In the genomic region with DNA sequence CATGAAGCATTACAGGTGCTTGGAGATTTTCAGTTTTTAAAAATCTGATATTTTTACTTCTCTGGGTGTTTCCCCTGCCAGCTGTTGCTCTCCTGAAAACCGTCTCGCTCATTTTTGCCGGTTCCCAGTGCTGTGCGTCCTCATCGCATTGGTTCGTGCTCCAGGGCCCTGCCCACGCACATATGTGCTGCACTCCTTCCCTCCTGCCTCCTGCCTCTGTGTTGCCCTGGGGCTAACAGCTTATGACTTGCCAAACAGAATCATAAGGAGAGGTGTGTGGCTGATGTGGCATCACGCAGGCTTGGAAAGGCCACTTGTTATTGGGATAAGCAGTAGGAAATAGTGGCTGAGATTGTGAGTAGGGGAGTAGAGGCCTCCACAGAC, we compare ENCODE assay signal across 9 cellular contexts. TPM values are rescaled to one million over a fixed set of nuclear protein-coding genes. Genes with fewer than 3 reads are reported as not detected.
DNase-seq lines count a peak whose midpoint lies in the region; ATAC-seq, FAIRE-seq and TF ChIP-seq lines count a peak whose summit lies in the region.
"Had no signal": no experiment of that assay in that cellular context is flagged by ENCODE, and none has a peak within 500 bp of the region (broad histone marks: within the 10 kb centered on the region; RNA-seq: fewer than 3 reads in every experiment).

No MANE protein-coding gene starts in this region.

- no peak for TF ChIP-seq POLR2A in HepG2 (IDR thresholded peaks at IDR 0.05; ENCODE audit: insufficient read depth in 1 of 2, low read depth in 2 of 2, low read length in 2 of 2)
- no peak for TF ChIP-seq POLR2A in right lobe of liver (IDR thresholded peaks at IDR 0.05)

- in situ Hi-C loops in HepG2 (cut with HindIII; ENCODE audit: extremely low pct_ligation_motif_present, low pct_unique_long_range_greater_than_20kb), result no loop called here
- in situ Hi-C loops in GM13977 (cut with MboI; ENCODE audit: low pct_unique_long_range_greater_than_20kb, low sequenced_read_pairs, unreplicated experiment), result no loop called here

- H2AFZ ChIP-seq in HepG2 (ENCODE audit: low read length), result no peak overlapping the region

- TF ChIP-seq CTCF in HepG2 (CRISPR knock-in tag; IDR thresholded peaks at IDR 0.05) (no peak), right lobe of liver (IDR thresholded peaks at IDR 0.05) (no peak), GM13977 (IDR thresholded peaks at IDR 0.05; ENCODE audit: extremely low read depth, insufficient read depth, missing control alignments) (no peak)

- peak; percentile 39 for ATAC-seq in HepG2
- ATAC-seq in right lobe of liver, result no peak
- no peak for ATAC-seq in HG03439 (IDR thresholded peaks at IDR 0.05; ENCODE audit: unreplicated experiment)

- H3K9me3 ChIP-seq in HepG2 (ENCODE audit: low read length), result no peaks in the 10 kb centered on the region
- no peaks in the 10 kb centered on the region for H3K9me3 ChIP-seq in right lobe of liver
- no peaks in the 10 kb centered on the region for H3K9me3 ChIP-seq in iPS-18a (ENCODE audit: control insufficient read depth, low read depth, low read length)

- intact Hi-C loops in HepG2 (cut with micrococcal nuclease; ENCODE audit: unreplicated experiment), result no loop called here
- intact Hi-C loops in right lobe of liver (cut with DNase I), result no loop called here

- no peak for DNase-seq in HepG2 (ENCODE audit: low spot score)
- no peak for DNase-seq in right lobe of liver
- peak; percentile 19 for DNase-seq in activated naive CD4-positive, alpha-beta T cell treated with anti-CD3 and anti-CD28 coated beads, Interleukin-2, amount 50 U/mL, for 16 hours
- no peak for DNase-seq in foreskin melanocyte
- no peak for DNase-seq in SHP77 (lab: John Stamatoyannopoulos, UW)
- no peak for DNase-seq in GM13977 (ENCODE audit: low spot score)
- DNase-seq: DND-41 had no signal

- H3K27me3 ChIP-seq in HepG2 (ENCODE audit: control insufficient read depth in 1 of 2, insufficient read depth in 2 of 2, low read length in 2 of 2), result peaks cover 5 to 23% of the 10 kb centered on the region in 2 experiments; a peak in 4 of 5 replicates
- no peaks in the 10 kb centered on the region for H3K27me3 ChIP-seq in right lobe of liver
- H3K27me3 ChIP-seq in iPS-18a (ENCODE audit: control insufficient read depth, insufficient read depth, low read length), result peaks cover 14% of the 10 kb centered on the region

- peaks cover 47% of the 10 kb centered on the region for H3K4me1 ChIP-seq in HepG2 (ENCODE audit: insufficient read depth, low read length)
- peaks cover 0 to 6% (median 0%) of the 10 kb centered on the region in 4 donors for H3K4me1 ChIP-seq in right lobe of liver
- peaks cover 15% of the 10 kb centered on the region for H3K4me1 ChIP-seq in iPS-18a (ENCODE audit: control insufficient read depth, low read depth, low read length)

- peak overlapping the region; percentile 89 for H3K4me2 ChIP-seq in HepG2 (ENCODE audit: low read depth, low read length)

- TF ChIP-seq RAD21 in HepG2 (CRISPR knock-in tag; IDR thresholded peaks at IDR 0.05), result no peak

- CTCF ChIA-PET in HepG2 (lab: Yijun Ruan, JAX; ENCODE audit: low intra/inter-chr PET ratio, low total read pairs), result no interaction called here

- H3K4me3 ChIP-seq in HepG2 (replicated peaks in 1 of 3; ENCODE audit: insufficient read depth in 1 of 3, low read depth in 2 of 3, low read length in 3 of 3), result peak overlapping the region in 2 of 3 experiments; percentile 47 to 50; a peak in 3 of 6 replicates
- H3K4me3 ChIP-seq in right lobe of liver, result no peak overlapping the region
- H3K4me3 ChIP-seq in iPS-18a (ENCODE audit: low read length), result peak overlapping the region; percentile 34

- H3K27ac ChIP-seq in HepG2 (ENCODE audit: extremely low read length, insufficient read depth, low read length) (no peak overlapping the region), right lobe of liver (no peak overlapping the region), iPS-18a (ENCODE audit: low read length) (no peak overlapping the region)

- no TSS peak for BruUV-seq in HepG2 (replicated peaks; lab: Mats Ljungman, UMichigan)

- no peaks in the 10 kb centered on the region for H4K20me1 ChIP-seq in HepG2 (ENCODE audit: insufficient read depth, low read length)

- no peak for FAIRE-seq in HepG2 (lab: Jason Lieb, UNC)

- no peaks in the 10 kb centered on the region for H3K79me2 ChIP-seq in HepG2 (ENCODE audit: insufficient read depth, low read length)

- no peaks in the 10 kb centered on the region for H3K36me3 ChIP-seq in HepG2 (replicated peaks in 1 of 2; ENCODE audit: control insufficient read depth in 1 of 2, insufficient read depth in 2 of 2, low read length in 2 of 2)
- no peaks in the 10 kb centered on the region for H3K36me3 ChIP-seq in right lobe of liver
- H3K36me3 ChIP-seq in iPS-18a (ENCODE audit: control insufficient read depth, low read depth, low read length), result no peaks in the 10 kb centered on the region

- POLR2A ChIA-PET in HepG2 (lab: Yijun Ruan, JAX), result interaction anchor here (1.0 to 1.4 kb wide), 5 partner anchors 8 to 676 kb away, joined by 3 to 6 read pairs (median 5); no protein-coding TSS in a partner anchor

- no peak for TF ChIP-seq EP300 in HepG2 (IDR thresholded peaks at IDR 0.05; ENCODE audit: low read depth in 2 of 2, low read length in 2 of 2)
- no peak for TF ChIP-seq EP300 in HepG2 (CRISPR knock-in tag; IDR thresholded peaks at IDR 0.05; ENCODE audit: borderline replicate concordance)

- H3K9ac ChIP-seq in HepG2 (ENCODE audit: insufficient read depth, low read depth, low read length) (no peak overlapping the region), iPS-18a (ENCODE audit: low read length) (no peak overlapping the region)

- WGBS in HepG2 (ENCODE audit: low lambda C conversion rate), result 21% methylated on average over 8 of the region's 8 CpGs
- 80% methylated on average over 8 of the region's 8 CpGs for WGBS in right lobe of liver (ENCODE audit: insufficient coverage, low coverage, low lambda C conversion rate, missing lambda C conversion rate)

RNA-seq across cellular contexts. Expression of gene SLC4A1AP, which starts 53.4 kb away (rescaled TPM):
- total RNA-seq in HepG2 (2016; rRNA removed; fragmentation: Illumina TruSeq; extraction: Trizol), result 44.6 and 59.0 TPM in 2 replicates
- total RNA-seq in HepG2 (2016; cell fraction: cytosol; rRNA removed; fragmentation: Illumina TruSeq; extraction: Trizol; ENCODE audit: low read depth), result 4.9 and 6.1 TPM in 2 replicates
- total RNA-seq in HepG2 (2016; cell fraction: insoluble cytoplasmic fraction; rRNA removed; fragmentation: Illumina TruSeq; extraction: Trizol), result 44.0 and 52.8 TPM in 2 replicates
- total RNA-seq in HepG2 (2016; cell fraction: membrane; rRNA removed; fragmentation: Illumina TruSeq; extraction: Trizol), result 8.2 and 10.0 TPM in 2 replicates
- 31.4 and 34.3 TPM in 2 replicates for total RNA-seq in HepG2 (2016; cell fraction: nucleus; rRNA removed; fragmentation: Illumina TruSeq; extraction: Trizol)
- polyA plus RNA-seq in HepG2 (2011; rRNA removed), result 13.4 and 15.3 TPM in 2 replicates
- polyA plus RNA-seq in HepG2 (2011; cell fraction: cytosol; rRNA removed), result 9.4 and 10.5 TPM in 2 replicates
- polyA plus RNA-seq in HepG2 (2011; cell fraction: nucleus; rRNA removed), result 18.1 and 21.0 TPM in 2 replicates
- 21.9 and 28.3 TPM in 2 replicates for polyA plus RNA-seq in HepG2 (2012)
- polyA plus RNA-seq in HepG2 (2016; cell fraction: cytosol; fragmentation: Illumina TruSeq; extraction: Trizol; ENCODE audit: low read depth), result 1.9 and 2.3 TPM in 2 replicates
- polyA plus RNA-seq in HepG2 (2016; cell fraction: insoluble cytoplasmic fraction; fragmentation: Illumina TruSeq; extraction: Trizol; ENCODE audit: low read depth), result 49.7 and 51.9 TPM in 2 replicates
- polyA plus RNA-seq in HepG2 (2016; cell fraction: membrane; fragmentation: Illumina TruSeq; extraction: Trizol; ENCODE audit: low read depth), result 3.4 and 4.5 TPM in 2 replicates
- polyA plus RNA-seq in HepG2 (2016; cell fraction: nucleus; fragmentation: Illumina TruSeq; extraction: Trizol; ENCODE audit: insufficient read depth, low read depth), result 42.8 and 45.5 TPM in 2 replicates
- polyA minus RNA-seq in HepG2 (2011; rRNA and poly(A)+ RNA removed; ENCODE audit: low replicate concordance), result 11.2 and 15.3 TPM in 2 replicates
- 13.8 and 14.9 TPM in 2 replicates for polyA minus RNA-seq in HepG2 (2011; cell fraction: cytosol; rRNA and poly(A)+ RNA removed)
- 18.9 and 22.8 TPM in 2 replicates for polyA minus RNA-seq in HepG2 (2011; cell fraction: nucleus; rRNA and poly(A)+ RNA removed)
- 10 to 100 TPM in 2 of 6 experiments, 1 to 10 TPM in 4; 6.5 to 12.7 (median 8.5) TPM for total RNA-seq in right lobe of liver

RNA-seq across cellular contexts. Expression of gene SUPT7L, which starts 53.6 kb away (rescaled TPM):
- total RNA-seq in HepG2 (2016; rRNA removed; fragmentation: Illumina TruSeq; extraction: Trizol) (28.7 and 32.9 TPM in 2 replicates), right lobe of liver (10 to 100 TPM; 11.4 to 15.3 (median 13.9) TPM)
- total RNA-seq in HepG2 (2016; cell fraction: cytosol; rRNA removed; fragmentation: Illumina TruSeq; extraction: Trizol; ENCODE audit: low read depth), result 4.8 and 5.8 TPM in 2 replicates
- total RNA-seq in HepG2 (2016; cell fraction: insoluble cytoplasmic fraction; rRNA removed; fragmentation: Illumina TruSeq; extraction: Trizol), result 27.3 and 33.0 TPM in 2 replicates
- 11.7 TPM in 2 replicates for total RNA-seq in HepG2 (2016; cell fraction: membrane; rRNA removed; fragmentation: Illumina TruSeq; extraction: Trizol)
- 46.3 and 47.7 TPM in 2 replicates for total RNA-seq in HepG2 (2016; cell fraction: nucleus; rRNA removed; fragmentation: Illumina TruSeq; extraction: Trizol)
- polyA plus RNA-seq in HepG2 (2011; rRNA removed), result 77.5 and 78.0 TPM in 2 replicates
- 42.9 and 43.8 TPM in 2 replicates for polyA plus RNA-seq in HepG2 (2011; cell fraction: cytosol; rRNA removed)
- polyA plus RNA-seq in HepG2 (2011; cell fraction: nucleus; rRNA removed), result 131 and 148 TPM in 2 replicates
- 36.6 and 37.0 TPM in 2 replicates for polyA plus RNA-seq in HepG2 (2012)
- polyA plus RNA-seq in HepG2 (2016; cell fraction: cytosol; fragmentation: Illumina TruSeq; extraction: Trizol; ENCODE audit: low read depth), result 2.7 and 2.9 TPM in 2 replicates
- 35.5 and 40.9 TPM in 2 replicates for polyA plus RNA-seq in HepG2 (2016; cell fraction: insoluble cytoplasmic fraction; fragmentation: Illumina TruSeq; extraction: Trizol; ENCODE audit: low read depth)
- polyA plus RNA-seq in HepG2 (2016; cell fraction: membrane; fragmentation: Illumina TruSeq; extraction: Trizol; ENCODE audit: low read depth), result 7.6 and 8.4 TPM in 2 replicates
- 97.5 and 99.5 TPM in 2 replicates for polyA plus RNA-seq in HepG2 (2016; cell fraction: nucleus; fragmentation: Illumina TruSeq; extraction: Trizol; ENCODE audit: insufficient read depth, low read depth)
- polyA minus RNA-seq in HepG2 (2011; rRNA and poly(A)+ RNA removed; ENCODE audit: low replicate concordance), result 56.7 and 59.6 TPM in 2 replicates
- 26.8 and 31.8 TPM in 2 replicates for polyA minus RNA-seq in HepG2 (2011; cell fraction: cytosol; rRNA and poly(A)+ RNA removed)
- 76.9 and 100 TPM in 2 replicates for polyA minus RNA-seq in HepG2 (2011; cell fraction: nucleus; rRNA and poly(A)+ RNA removed)

RNA-seq across cellular contexts. Expression of gene MRPL33, which starts 54.5 kb away (rescaled TPM):
- total RNA-seq in HepG2 (2016; rRNA removed; fragmentation: Illumina TruSeq; extraction: Trizol) (218 and 227 TPM in 2 replicates), right lobe of liver (10 to 100 TPM; 28.9 to 63.4 (median 36.0) TPM)
- 206 and 269 TPM in 2 replicates for total RNA-seq in HepG2 (2016; cell fraction: cytosol; rRNA removed; fragmentation: Illumina TruSeq; extraction: Trizol; ENCODE audit: low read depth)
- total RNA-seq in HepG2 (2016; cell fraction: insoluble cytoplasmic fraction; rRNA removed; fragmentation: Illumina TruSeq; extraction: Trizol), result 231 and 234 TPM in 2 replicates
- 210 and 239 TPM in 2 replicates for total RNA-seq in HepG2 (2016; cell fraction: membrane; rRNA removed; fragmentation: Illumina TruSeq; extraction: Trizol)
- total RNA-seq in HepG2 (2016; cell fraction: nucleus; rRNA removed; fragmentation: Illumina TruSeq; extraction: Trizol), result 93.8 and 105 TPM in 2 replicates
- 54.9 and 69.7 TPM in 2 replicates for polyA plus RNA-seq in HepG2 (2011; rRNA removed)
- 29.2 and 44.3 TPM in 2 replicates for polyA plus RNA-seq in HepG2 (2011; cell fraction: cytosol; rRNA removed)
- 19.7 and 29.3 TPM in 2 replicates for polyA plus RNA-seq in HepG2 (2011; cell fraction: nucleus; rRNA removed)
- 135 and 250 TPM in 2 replicates for polyA plus RNA-seq in HepG2 (2012)
- polyA plus RNA-seq in HepG2 (2016; cell fraction: cytosol; fragmentation: Illumina TruSeq; extraction: Trizol; ENCODE audit: low read depth), result 238 and 374 TPM in 2 replicates
- polyA plus RNA-seq in HepG2 (2016; cell fraction: insoluble cytoplasmic fraction; fragmentation: Illumina TruSeq; extraction: Trizol; ENCODE audit: low read depth), result 240 and 279 TPM in 2 replicates
- 207 and 271 TPM in 2 replicates for polyA plus RNA-seq in HepG2 (2016; cell fraction: membrane; fragmentation: Illumina TruSeq; extraction: Trizol; ENCODE audit: low read depth)
- 189 and 213 TPM in 2 replicates for polyA plus RNA-seq in HepG2 (2016; cell fraction: nucleus; fragmentation: Illumina TruSeq; extraction: Trizol; ENCODE audit: insufficient read depth, low read depth)
- 1.6 and 6.6 TPM in 2 replicates for polyA minus RNA-seq in HepG2 (2011; rRNA and poly(A)+ RNA removed; ENCODE audit: low replicate concordance)
- 17.9 and 19.8 TPM in 2 replicates for polyA minus RNA-seq in HepG2 (2011; cell fraction: cytosol; rRNA and poly(A)+ RNA removed)
- polyA minus RNA-seq in HepG2 (2011; cell fraction: nucleus; rRNA and poly(A)+ RNA removed), result 35.8 and 39.4 TPM in 2 replicates

Comparison
In these comparisons a context has a peak if more than half of its experiments do, and no peak if none do; other contexts are left out.
1. H3K4me3 ChIP-seq: peak in HepG2 (2 of 3) and iPS-18a (single experiment); none in right lobe of liver (0 of 3).